ENCODE assay signal across 8 cellular contexts in genomic region chr14:52706724-52707706, GRCh38. TPM values are rescaled to one million over a fixed set of nuclear protein-coding genes. Genes with fewer than 3 reads are reported as not detected.
DNase-seq lines count a peak whose midpoint lies in the region; ATAC-seq and TF ChIP-seq lines count a peak whose summit lies in the region.

Gene PSMC6, plus strand, starts transcription at chr14:52707200. Its CDS starts 20 bp downstream, at chr14:52707220.

- peak within 1 kb of the TSS; percentile 80 for H3K4me2 ChIP-seq in SK-N-SH
- peak within 1 kb of the TSS; percentile 91 for H3K4me2 ChIP-seq in osteoblast (ENCODE audit: insufficient read depth, low read length)

- intact Hi-C loops in testis (cut with DNase I; ENCODE audit: low total_unique reads), result no loop called here

- H3K4me1 ChIP-seq in SK-N-SH (ENCODE audit: control insufficient read depth in 1 of 2, insufficient read depth in 2 of 2, low read depth in 1 of 2, low read length in 1 of 2), result peaks cover 11 to 37% of the 10 kb centered on the region in 2 experiments
- H3K4me1 ChIP-seq in osteoblast (ENCODE audit: insufficient read depth, low read length), result peaks cover 50% of the 10 kb centered on the region
- H3K4me1 ChIP-seq in testis, result peaks cover 13% of the 10 kb centered on the region

- H2AFZ ChIP-seq in SK-N-SH (ENCODE audit: low read depth) (peak within 1 kb of the TSS; percentile 98), osteoblast (ENCODE audit: low read length) (peak within 1 kb of the TSS; percentile 100)

- peak within 1 kb of the TSS; percentile 86 for H3K4me3 ChIP-seq in SK-N-SH (ENCODE audit: low read depth in 2 of 2, low read length in 1 of 2)
- peak within 1 kb of the TSS; percentile 98 for H3K4me3 ChIP-seq in osteoblast (ENCODE audit: insufficient read depth, low read length)
- peak within 1 kb of the TSS; percentile 85 to 94 for H3K4me3 ChIP-seq in testis

- peak within 1 kb of the TSS; percentile 86 to 97 for H3K27ac ChIP-seq in SK-N-SH (ENCODE audit: low read depth in 2 of 2, low read length in 1 of 2)
- H3K27ac ChIP-seq in osteoblast (ENCODE audit: low read depth, low read length), result peak within 1 kb of the TSS; percentile 97
- H3K27ac ChIP-seq in testis, result peak within 1 kb of the TSS; percentile 86 to 92

- H3F3A ChIP-seq in SK-N-SH (replicated peaks; ENCODE audit: insufficient read depth), result peaks cover 20% of the 10 kb centered on the region

- peak within 1 kb of the TSS; percentile 95 for H3K9ac ChIP-seq in SK-N-SH

- POLR2A ChIA-PET in GM10248 (lab: Yijun Ruan, JAX), result no interaction called here
- POLR2A ChIA-PET in SK-N-SH (lab: Yijun Ruan, JAX), result interaction anchor here (0.7 to 1.1 kb wide), 3 partner anchors 11 to 1285 kb away, joined by 3 to 6 read pairs (median 4); partner anchors contain the start of gene ERO1A

- peaks cover 48% of the 10 kb centered on the region for H3K79me2 ChIP-seq in SK-N-SH (ENCODE audit: insufficient read depth)
- peaks cover 42% of the 10 kb centered on the region for H3K79me2 ChIP-seq in osteoblast (ENCODE audit: insufficient read depth, low read length)

- TF ChIP-seq POLR2A in testis (IDR thresholded peaks at IDR 0.05), result peak; percentile 33

- TF ChIP-seq CTCF in GM10248 (IDR thresholded peaks at IDR 0.05; ENCODE audit: control extremely low read depth, extremely low read depth, low read depth, missing control alignments), result no peak
- TF ChIP-seq CTCF in SK-N-SH (IDR thresholded peaks at IDR 0.05), result no peak
- no peak for TF ChIP-seq CTCF in osteoblast (IDR thresholded peaks at IDR 0.05; ENCODE audit: extremely low read depth, low read depth, low read length)
- no peak for TF ChIP-seq CTCF in testis (IDR thresholded peaks at IDR 0.05)

- H3K27me3 ChIP-seq in SK-N-SH (ENCODE audit: insufficient read depth), result no peaks in the 10 kb centered on the region
- no peaks in the 10 kb centered on the region for H3K27me3 ChIP-seq in osteoblast (ENCODE audit: insufficient read depth, low read length)
- H3K27me3 ChIP-seq in testis, result no peaks in the 10 kb centered on the region

- H4K20me1 ChIP-seq in SK-N-SH (ENCODE audit: insufficient read depth) (peaks cover 24% of the 10 kb centered on the region), osteoblast (ENCODE audit: insufficient read depth, low read length) (peaks cover 13% of the 10 kb centered on the region)

- H3K9me3 ChIP-seq in SK-N-SH, result no peaks in the 10 kb centered on the region
- no peaks in the 10 kb centered on the region for H3K9me3 ChIP-seq in osteoblast (ENCODE audit: low read depth, low read length)
- no peaks in the 10 kb centered on the region for H3K9me3 ChIP-seq in testis

- under 1% methylated on average over 43 of the region's 43 CpGs for WGBS in SK-N-SH (ENCODE audit: low lambda C conversion rate)
- 0% methylated on average over 22 to 43 of the region's 43 CpGs for WGBS in testis, 2 donors

- peaks cover 33 to 42% of the 10 kb centered on the region in 2 experiments for H3K36me3 ChIP-seq in SK-N-SH (replicated peaks in 1 of 2; ENCODE audit: control insufficient read depth in 1 of 2, insufficient read depth in 2 of 2, low read length in 1 of 2)
- H3K36me3 ChIP-seq in osteoblast (ENCODE audit: insufficient read depth, low read length), result peaks cover 21% of the 10 kb centered on the region
- H3K36me3 ChIP-seq in testis (ENCODE audit: low read depth, missing control alignments), result no peaks in the 10 kb centered on the region

- TF ChIP-seq RAD21 in SK-N-SH (IDR thresholded peaks at IDR 0.05; ENCODE audit: low read length), result no peak; the same call in 1 of the 2 replicates

- H3K9me2 ChIP-seq in SK-N-SH, result no peaks in the 10 kb centered on the region

- CTCF ChIA-PET in GM10248 (lab: Yijun Ruan, JAX), result interaction anchor here (0.8 to 1.2 kb wide), 3 partner anchors 10 to 16 kb away, joined by 3 to 4 read pairs (median 4); no protein-coding TSS in a partner anchor
- CTCF ChIA-PET in SK-N-SH (lab: Yijun Ruan, JAX), result no interaction called here

- TF ChIP-seq EP300 in SK-N-SH (IDR thresholded peaks at IDR 0.05; ENCODE audit: borderline replicate concordance in 1 of 2, low read depth in 1 of 2, low read length in 1 of 2), result no peak

- peak; percentile 97 for ATAC-seq in HG02610 (IDR thresholded peaks at IDR 0.05; ENCODE audit: unreplicated experiment)

- peak; percentile 96 for DNase-seq in GM10248 (ENCODE audit: extremely low spot score)
- DNase-seq in NCI-H1092 (lab: John Stamatoyannopoulos, UW), result peak; percentile 94
- DNase-seq in SK-N-SH, result peak; percentile 95
- DNase-seq in activated naive CD4-positive, alpha-beta T cell treated with anti-CD3 and anti-CD28 coated beads, Interleukin-2, amount 50 U/mL, for 16 hours, result peak; percentile 96
- peak; percentile 93 for DNase-seq in globus pallidus (ENCODE audit: low spot score)
- peak; percentile 94 for DNase-seq in osteoblast (ENCODE audit: insufficient read length, low spot score, missing footprints)
- DNase-seq in testis, result peak; percentile 98

TF ChIP-seq in SK-N-SH, 30 proteins besides CTCF, POLR2A, EP300 and RAD21:
- peak; percentile 52 for TF ChIP-seq CHD2 (IDR thresholded peaks at IDR 0.05; ENCODE audit: low read length, partially characterized antibody)
- peak; percentile 89 for TF ChIP-seq TAF1 (IDR thresholded peaks at IDR 0.05; ENCODE audit: borderline replicate concordance, low read depth, low read length)
- peak; percentile 99 for TF ChIP-seq POLR2AphosphoS5 (IDR thresholded peaks at IDR 0.05; ENCODE audit: low read depth, low read length)
- peak; percentile 48; the same call in 1 of the 2 replicates for TF ChIP-seq TCF12 (IDR thresholded peaks at IDR 0.05)
- no peak; the same call in 1 of the 2 replicates for TF ChIP-seq GATA2 (CRISPR knock-in tag; IDR thresholded peaks at IDR 0.05)
- TF ChIP-seq MXI1 (IDR thresholded peaks at IDR 0.05; ENCODE audit: low read depth, low read length), result peak; percentile 92
- TF ChIP-seq YY1 (IDR thresholded peaks at IDR 0.05; ENCODE audit: low read depth), result peak; percentile 95
- peak; percentile 71 for TF ChIP-seq GABPA (IDR thresholded peaks at IDR 0.05; ENCODE audit: low read depth)
- 0 out of 2 replicates have a peak, but pooled peaks have one; percentile 31 for TF ChIP-seq ELF1 (IDR thresholded peaks at IDR 0.05)
- peak; percentile 38; the same call in 1 of the 2 replicates for TF ChIP-seq RCOR1 (IDR thresholded peaks at IDR 0.05; ENCODE audit: low read length)
- no peak for TF ChIP-seq RXRA (IDR thresholded peaks at IDR 0.05; ENCODE audit: borderline replicate concordance, low read depth)
- TF ChIP-seq REST (IDR thresholded peaks at IDR 0.05; ENCODE audit: low read depth, low read length), result 0 out of 2 replicates have a peak, but pooled peaks have one; percentile 3
- no peak for TF ChIP-seq IRF3 (IDR thresholded peaks at IDR 0.05; ENCODE audit: low read depth, low read length)
- TF ChIP-seq SIN3A (IDR thresholded peaks at IDR 0.05; ENCODE audit: borderline replicate concordance, low read depth, low read length), result 0 out of 2 replicates have a peak, but pooled peaks have one; percentile 18
- peak; percentile 8; the same call in 1 of the 2 replicates for TF ChIP-seq NFIC (IDR thresholded peaks at IDR 0.05; ENCODE audit: borderline replicate concordance)

RNA-seq across cellular contexts. Expression of gene PSMC6, which starts in this region (rescaled TPM):
- polyA plus RNA-seq in SK-N-SH (2012; rRNA removed) (37.9 and 59.6 TPM in 2 replicates), testis (ENCODE audit: insufficient read depth, low read depth, low replicate concordance) (45.0 TPM)
- 55.2 and 73.4 TPM in 2 replicates for polyA plus RNA-seq in SK-N-SH (2012; cell fraction: cytosol; rRNA removed)
- polyA plus RNA-seq in SK-N-SH (2012; cell fraction: nucleus; rRNA removed), result 32.1 and 82.3 TPM in 2 replicates
- total RNA-seq in osteoblast (78.5 and 85.2 TPM in 2 replicates), testis (10 to 100 TPM; 59.0 to 75.9 TPM)

Comparison
In these comparisons a context has a peak if more than half of its experiments do, and no peak if none do; other contexts are left out.
1. Peak in every context shown above with its lines: DNase-seq, ATAC-seq, H3K4me3 ChIP-seq and H3K27ac ChIP-seq.